In genomic region chr2:86042256-86043168, GRCh38 we compare ENCODE assay signal across 1 cellular context.
TF ChIP-seq lines count a peak whose summit lies in the region.

No MANE protein-coding gene starts in this region.

TF ChIP-seq in IMR-90, 13 proteins besides CTCF, POLR2A, EP300 and RAD21 (continued from another document):
- TF ChIP-seq ELK1 (IDR thresholded peaks at IDR 0.05; ENCODE audit: borderline replicate concordance, low read depth, low read length) (no peak), MXI1 (IDR thresholded peaks at IDR 0.05; ENCODE audit: borderline replicate concordance, low read depth, low read length) (no peak), RFX5 (IDR thresholded peaks at IDR 0.05; ENCODE audit: low read depth, low read length) (no peak), USF2 (IDR thresholded peaks at IDR 0.05; ENCODE audit: low read depth, low read length) (no peak), BHLHE40 (IDR thresholded peaks at IDR 0.05; ENCODE audit: low read depth, low read length) (no peak), MAZ (IDR thresholded peaks at IDR 0.05; ENCODE audit: borderline replicate concordance, low read depth, low read length) (no peak), FOS (IDR thresholded peaks at IDR 0.05; ENCODE audit: low read depth, low read length) (no peak), MAFK (IDR thresholded peaks at IDR 0.05; ENCODE audit: low read depth, low read length) (no peak), NFE2L2 (IDR thresholded peaks at IDR 0.05; ENCODE audit: low read depth, low read length) (no peak)
